Comparison of ENCODE assay signal across 14 cellular contexts in the genomic region with DNA sequence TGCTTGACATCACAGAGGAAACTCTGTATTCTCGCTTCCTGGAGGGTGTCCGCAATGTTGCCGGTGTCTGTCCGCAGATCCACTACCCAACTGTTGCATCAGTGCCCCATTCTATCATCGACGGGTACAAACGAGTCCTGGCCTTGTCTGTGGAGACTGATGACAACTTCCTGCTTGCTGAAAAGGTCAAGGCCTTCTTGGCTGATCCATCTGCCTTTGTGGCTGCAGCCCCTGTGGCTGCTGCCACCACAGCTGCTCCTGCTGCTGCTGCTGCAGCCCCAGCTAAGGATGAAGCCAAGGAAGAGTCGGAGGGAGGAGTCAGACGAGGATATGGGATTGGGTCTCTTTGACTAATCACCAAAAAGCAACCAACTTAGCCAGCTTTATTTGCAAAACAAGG. TPM values are rescaled to one million over a fixed set of nuclear protein-coding genes. Genes with fewer than 3 reads are reported as not detected.
"Had no signal": no experiment of that assay in that cellular context is flagged by ENCODE, and none has a peak within 500 bp of the region (broad histone marks: within the 10 kb centered on the region; RNA-seq: fewer than 3 reads in every experiment).

No MANE protein-coding gene starts in this region.

- H3K27ac Mint-ChIP-seq: activated naive CD4-positive, alpha-beta T cell treated with anti-CD3 and anti-CD28 coated beads, Interleukin-2, amount 50 U/mL, for 72 hours; dendritic cell treated with granulocyte-macrophage colony-stimulating factor and Interleukin-4, amounts not matched to agents 40 ng/mL and 50 ng/mL, for 4 days; effector memory CD8-positive, alpha-beta T cell; stimulated activated naive CD8-positive, alpha-beta T cell treated with anti-CD3 and anti-CD28 coated beads, Interleukin-15, amount 100 ng/mL, for 72 hours had no signal

- H3K4me1 ChIP-seq: parathyroid adenoma had no signal

- H3K9me3 Mint-ChIP-seq: activated naive CD4-positive, alpha-beta T cell treated with anti-CD3 and anti-CD28 coated beads, Interleukin-2, amount 50 U/mL, for 72 hours; activated T-cell treated with anti-CD3 and anti-CD28 coated beads, Interleukin-2, amount 50 U/mL, for 4 hours; brain; central memory CD8-positive, alpha-beta T cell; dendritic cell treated with granulocyte-macrophage colony-stimulating factor and Interleukin-4, amounts not matched to agents 40 ng/mL and 50 ng/mL, for 4 days; effector memory CD8-positive, alpha-beta T cell; stimulated activated naive CD8-positive, alpha-beta T cell treated with anti-CD3 and anti-CD28 coated beads, Interleukin-15, amount 100 ng/mL, for 72 hours had no signal

- ATAC-seq: activated naive CD4-positive, alpha-beta T cell treated with anti-CD3 and anti-CD28 coated beads, Interleukin-2, amount 50 U/mL, for 72 hours; activated T-cell treated with anti-CD3 and anti-CD28 coated beads, Interleukin-2, amount 50 U/mL, for 4 hours; effector memory CD8-positive, alpha-beta T cell; stimulated activated naive CD8-positive, alpha-beta T cell treated with anti-CD3 and anti-CD28 coated beads, Interleukin-15, amount 100 ng/mL, for 72 hours had no signal

- H3K27ac ChIP-seq: parathyroid adenoma, thoracic aorta had no signal

- H3K79me2 ChIP-seq: parathyroid adenoma had no signal

- H3K9me3 ChIP-seq: thoracic aorta had no signal

- H2AFZ ChIP-seq: parathyroid adenoma had no signal

- H3K36me3 ChIP-seq: thoracic aorta had no signal

- H3K4me3 Mint-ChIP-seq: activated T-cell treated with anti-CD3 and anti-CD28 coated beads, Interleukin-2, amount 50 U/mL, for 4 hours; brain; central memory CD8-positive, alpha-beta T cell; dendritic cell treated with granulocyte-macrophage colony-stimulating factor and Interleukin-4, amounts not matched to agents 40 ng/mL and 50 ng/mL, for 4 days; effector memory CD8-positive, alpha-beta T cell; stimulated activated naive CD8-positive, alpha-beta T cell treated with anti-CD3 and anti-CD28 coated beads, Interleukin-15, amount 100 ng/mL, for 72 hours had no signal

- DNase-seq: activated CD4-positive, alpha-beta T cell treated with anti-CD3 and anti-CD28 coated beads, Interleukin-2, amount 50 U/mL, for 48 hours; activated CD4-positive, CD25-positive, alpha-beta regulatory T cell treated with anti-CD3 and anti-CD28 coated beads, Interleukin-2, amount 50 U/mL, for 72 hours; activated effector memory CD4-positive, alpha-beta T cell treated with anti-CD3 and anti-CD28 coated beads, Interleukin-2, amount 50 U/mL, for 16 hours; activated T-cell treated with anti-CD3 and anti-CD28 coated beads, Interleukin-2, amount 50 U/mL, for 4 hours; effector memory CD8-positive, alpha-beta T cell; hippocampal formation; stimulated activated CD4-positive, alpha-beta T cell treated with anti-CD3 and anti-CD28 coated beads, Interleukin-4, amount 100 ng/mL, for 4 hours; stimulated activated naive CD8-positive, alpha-beta T cell treated with anti-CD3 and anti-CD28 coated beads, Interleukin-15, amount 100 ng/mL, for 72 hours had no signal

- H3K4me3 ChIP-seq: thoracic aorta had no signal

- H3K36me3 Mint-ChIP-seq: activated naive CD4-positive, alpha-beta T cell treated with anti-CD3 and anti-CD28 coated beads, Interleukin-2, amount 50 U/mL, for 72 hours; brain had no signal

- H3K4me1 Mint-ChIP-seq: central memory CD8-positive, alpha-beta T cell; stimulated activated naive CD8-positive, alpha-beta T cell treated with anti-CD3 and anti-CD28 coated beads, Interleukin-15, amount 100 ng/mL, for 72 hours had no signal

- H3K9ac ChIP-seq: parathyroid adenoma had no signal

- H3K27me3 Mint-ChIP-seq: stimulated activated naive CD8-positive, alpha-beta T cell treated with anti-CD3 and anti-CD28 coated beads, Interleukin-15, amount 100 ng/mL, for 72 hours had no signal

RNA-seq across cellular contexts. Expression of a gene that starts 56.4 kb away (rescaled TPM):
- total RNA-seq: activated naive CD4-positive, alpha-beta T cell treated with anti-CD3 and anti-CD28 coated beads, Interleukin-2, amount 50 U/mL, for 72 hours had no signal
